In the genomic region with DNA sequence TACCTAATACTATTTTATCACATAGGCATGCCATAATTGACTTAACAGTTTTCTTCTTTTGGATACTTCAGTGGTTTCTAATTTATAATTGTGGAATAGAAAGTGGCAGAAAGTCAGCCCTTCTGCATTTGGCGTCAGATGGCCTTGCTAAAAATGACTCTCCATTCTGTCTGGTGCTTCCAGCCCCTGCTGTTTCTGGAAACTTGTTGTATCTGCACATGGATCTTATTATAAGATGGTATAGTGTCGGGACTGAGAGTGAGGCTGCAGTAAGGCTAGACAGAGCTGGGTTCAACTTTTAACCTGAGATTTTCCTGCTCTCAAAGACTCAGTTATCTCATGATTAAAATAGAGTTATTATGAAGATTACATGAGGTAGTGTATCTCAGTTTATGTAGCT, we compare ENCODE assay signal across 19 cellular contexts.
DNase-seq lines count a peak whose midpoint lies in the region; ATAC-seq and TF ChIP-seq lines count a peak whose summit lies in the region.
"Had no signal": no experiment of that assay in that cellular context is flagged by ENCODE, and none has a peak within 500 bp of the region (broad histone marks: within the 10 kb centered on the region; RNA-seq: fewer than 3 reads in every experiment).

No MANE protein-coding gene starts in this region.

- H3K4me3 Mint-ChIP-seq in Caco-2 (ENCODE audit: unreplicated experiment), result no peak overlapping the region
- H3K4me3 Mint-ChIP-seq in progenitor cell of endocrine pancreas (ENCODE audit: low read depth), result no peak overlapping the region
- no peak overlapping the region for H3K4me3 Mint-ChIP-seq in naive thymus-derived CD8-positive, alpha-beta T cell

- H3K36me3 Mint-ChIP-seq in Caco-2 (ENCODE audit: insufficient read depth, unreplicated experiment) (peaks cover 17% of the 10 kb centered on the region), progenitor cell of endocrine pancreas (ENCODE audit: insufficient read depth) (peaks cover 7% of the 10 kb centered on the region)
- H3K36me3 Mint-ChIP-seq in naive thymus-derived CD8-positive, alpha-beta T cell, result no peaks in the 10 kb centered on the region

- H3K9me3 Mint-ChIP-seq in Caco-2 (ENCODE audit: unreplicated experiment) (peaks cover 6% of the 10 kb centered on the region), progenitor cell of endocrine pancreas (ENCODE audit: low read depth) (peaks cover 7% of the 10 kb centered on the region)
- peaks cover 0 to 6% (median 0%) of the 10 kb centered on the region in 9 donors for H3K9me3 Mint-ChIP-seq in naive thymus-derived CD8-positive, alpha-beta T cell

- intact Hi-C loops in Caco-2 (cut with micrococcal nuclease; ENCODE audit: unreplicated experiment), result loop anchor here (5.0 kb wide), 1 partner anchor 1528 kb away; no protein-coding TSS in a partner anchor
- intact Hi-C loops in uterus (cut with DNase I; ENCODE audit: low total_unique reads), result no loop called here

- H3K4me3 ChIP-seq in Caco-2 (ENCODE audit: low read depth, low read length), result no peak overlapping the region
- H3K4me3 ChIP-seq in hepatocyte, result no peak overlapping the region
- H3K4me3 ChIP-seq in uterus, result no peak overlapping the region
- H3K4me3 ChIP-seq: GM12878, GM23248, PC-9 had no signal

- 48% methylated on average over 2 of the region's 2 CpGs for WGBS in hepatocyte (ENCODE audit: low lambda C conversion rate, missing lambda C conversion rate)

- H3K27ac ChIP-seq in hepatocyte (peak overlapping the region; percentile 75), uterus (no peak overlapping the region)
- H3K27ac ChIP-seq: C4-2B, GM23248, PC-9, RWPE1 had no signal

- POLR2A ChIA-PET in Caco-2 (lab: Charles Lee), result no interaction called here
- POLR2A ChIA-PET in naive thymus-derived CD8-positive, alpha-beta T cell (lab: Charles Lee), result no interaction called here

- no peaks in the 10 kb centered on the region for H3K79me2 ChIP-seq in hepatocyte

- no peak for ATAC-seq in naive thymus-derived CD8-positive, alpha-beta T cell
- ATAC-seq: GM12878 had no signal

- TF ChIP-seq CTCF in Caco-2 (IDR thresholded peaks at IDR 0.05; ENCODE audit: insufficient read depth in 1 of 2, low read depth in 1 of 2, low read length in 1 of 2, severe bottlenecking in 1 of 2, unreplicated experiment in 1 of 2), result no peak
- no peak for TF ChIP-seq CTCF in hepatocyte (IDR thresholded peaks at IDR 0.05; ENCODE audit: poor library complexity)
- no peak for TF ChIP-seq CTCF in progenitor cell of endocrine pancreas (IDR thresholded peaks at IDR 0.05; ENCODE audit: unreplicated experiment)
- TF ChIP-seq CTCF in uterus (IDR thresholded peaks at IDR 0.05), result no peak

- no peaks in the 10 kb centered on the region for H3K27me3 ChIP-seq in Caco-2 (replicated peaks; ENCODE audit: control insufficient read depth, insufficient read depth, low read length)
- H3K27me3 ChIP-seq in hepatocyte, result no peaks in the 10 kb centered on the region
- no peaks in the 10 kb centered on the region for H3K27me3 ChIP-seq in uterus

- H3K27ac Mint-ChIP-seq in Caco-2 (ENCODE audit: unreplicated experiment) (peak overlapping the region; percentile 83), progenitor cell of endocrine pancreas (peak overlapping the region; percentile 43)
- H3K27ac Mint-ChIP-seq in naive thymus-derived CD8-positive, alpha-beta T cell, result no peak overlapping the region

- H3K4me2 ChIP-seq in hepatocyte, result no peak overlapping the region
- H3K4me2 ChIP-seq: PC-9 had no signal

- no peaks in the 10 kb centered on the region for H4K20me1 ChIP-seq in hepatocyte (ENCODE audit: insufficient read depth, poor library complexity, severe bottlenecking)

- no peaks in the 10 kb centered on the region; the same call in 1 of the 2 replicates for H3K36me3 ChIP-seq in Caco-2 (ENCODE audit: control insufficient read depth, insufficient read depth, low read length)
- no peaks in the 10 kb centered on the region for H3K36me3 ChIP-seq in hepatocyte (replicated peaks; ENCODE audit: insufficient read depth, low read depth)
- no peaks in the 10 kb centered on the region for H3K36me3 ChIP-seq in uterus

- H3K4me1 Mint-ChIP-seq in Caco-2 (ENCODE audit: low read depth, unreplicated experiment) (peaks cover 63% of the 10 kb centered on the region), progenitor cell of endocrine pancreas (ENCODE audit: low read depth) (peaks cover 67% of the 10 kb centered on the region)
- no peaks in the 10 kb centered on the region for H3K4me1 Mint-ChIP-seq in naive thymus-derived CD8-positive, alpha-beta T cell

- H3K4me1 ChIP-seq in Caco-2, result peaks cover 90% of the 10 kb centered on the region
- H3K4me1 ChIP-seq in hepatocyte (ENCODE audit: insufficient read depth), result peaks cover 66% of the 10 kb centered on the region
- no peaks in the 10 kb centered on the region for H3K4me1 ChIP-seq in uterus

- H3K27me3 Mint-ChIP-seq in Caco-2 (ENCODE audit: insufficient read depth, unreplicated experiment), result no peaks in the 10 kb centered on the region
- H3K27me3 Mint-ChIP-seq in progenitor cell of endocrine pancreas, result no peaks in the 10 kb centered on the region
- peaks cover 3 to 17% (median 3%) of the 10 kb centered on the region in 5 donors for H3K27me3 Mint-ChIP-seq in naive thymus-derived CD8-positive, alpha-beta T cell

- H3K9me2 ChIP-seq in hepatocyte (replicated peaks; ENCODE audit: insufficient read depth), result no peaks in the 10 kb centered on the region

- DNase-seq in Caco-2 (no peak), NCI-H446 (lab: John Stamatoyannopoulos, UW) (peak; percentile 26 to 79), hepatocyte (ENCODE audit: low spot score) (no peak), progenitor cell of endocrine pancreas (ENCODE audit: low spot score, unreplicated experiment) (no peak), uterus (no peak), GDM1 (lab: John Stamatoyannopoulos, UW) (no peak)
- no peak for DNase-seq in naive thymus-derived CD8-positive, alpha-beta T cell
- DNase-seq: ACHN, GM23248, HCEC 1CT, NCI-H1105 treated with DMSO at 0.1 percent for 48 hours, NCI-H1694, NCI-H2081 treated with DMSO at 0.1 percent for 48 hours, NCI-H510A, NCI-H774, PC-9 had no signal

- no peaks in the 10 kb centered on the region for H3K9me3 ChIP-seq in Caco-2
- no peaks in the 10 kb centered on the region for H3K9me3 ChIP-seq in hepatocyte (ENCODE audit: low read depth)
- H3K9me3 ChIP-seq in uterus, result no peaks in the 10 kb centered on the region

- CTCF ChIA-PET in Caco-2 (lab: Charles Lee), result interaction anchor here (1.1 kb wide), 1 partner anchor 10 kb away, joined by 3 read pairs; no protein-coding TSS in a partner anchor

- no peak overlapping the region for H2AFZ ChIP-seq in hepatocyte
- H2AFZ ChIP-seq: GM23248, PC-9 had no signal

- no TSS peak for BruUV-seq in Caco-2 (replicated peaks; lab: Mats Ljungman, UMichigan)

- TF ChIP-seq POLR2A in uterus (IDR thresholded peaks at IDR 0.05), result no peak

Comparison
In these comparisons a context has a peak if more than half of its experiments do, and no peak if none do; other contexts are left out.
1. DNase-seq: peak in NCI-H446 (2 of 2); none in Caco-2 (0 of 2), hepatocyte (single experiment), progenitor cell of endocrine pancreas (single experiment), uterus (0 of 2), GDM1 (single experiment) and naive thymus-derived CD8-positive, alpha-beta T cell (0 of 10).
2. H3K27ac Mint-ChIP-seq: peak in Caco-2 (single experiment) and progenitor cell of endocrine pancreas (single experiment); none in naive thymus-derived CD8-positive, alpha-beta T cell (0 of 10).